Comparison of ENCODE assay signal across 8 cellular contexts in the genomic region with DNA sequence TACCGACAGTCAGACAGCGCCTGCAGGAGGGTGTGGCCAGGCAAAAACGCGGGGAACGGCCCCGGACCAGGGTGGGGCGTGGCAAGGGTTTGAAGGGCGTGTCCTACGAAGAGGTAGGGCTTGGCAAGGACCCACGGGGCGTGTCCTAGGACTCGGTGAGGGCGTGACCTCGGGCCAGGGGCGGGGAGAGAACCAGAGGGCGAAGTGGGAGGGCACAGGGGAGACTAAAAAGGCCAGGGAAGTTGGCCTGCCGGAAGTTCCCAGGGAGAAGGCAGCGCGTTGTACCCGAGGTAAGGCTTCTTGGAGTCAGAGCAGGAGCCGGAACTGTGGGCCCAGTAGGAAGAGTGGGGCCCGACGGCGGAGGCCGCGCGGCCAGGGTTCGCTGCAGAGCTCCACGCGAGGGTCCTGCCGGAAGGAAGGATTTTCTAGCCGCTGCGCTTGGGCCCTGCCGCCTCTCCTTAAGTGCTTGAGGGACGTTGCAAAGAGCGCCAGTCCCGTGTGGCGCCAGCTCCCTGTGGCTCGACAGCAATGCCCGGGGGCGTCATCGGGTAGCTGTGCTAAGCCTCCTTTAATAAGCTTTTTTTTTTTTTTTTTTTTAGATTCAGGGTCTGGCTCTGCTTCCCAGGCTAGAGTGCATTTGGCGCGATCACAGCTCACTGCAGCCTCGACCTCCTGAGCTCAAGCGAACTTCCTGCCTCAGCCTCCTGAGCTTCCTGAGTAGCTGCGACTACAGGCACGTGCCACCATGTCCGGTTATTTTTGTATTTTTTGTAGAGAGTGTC. TPM values are rescaled to one million over a fixed set of nuclear protein-coding genes. Genes with fewer than 3 reads are reported as not detected.
DNase-seq lines count a peak whose midpoint lies in the region; ATAC-seq, FAIRE-seq and TF ChIP-seq lines count a peak whose summit lies in the region.

A gene with protein sequence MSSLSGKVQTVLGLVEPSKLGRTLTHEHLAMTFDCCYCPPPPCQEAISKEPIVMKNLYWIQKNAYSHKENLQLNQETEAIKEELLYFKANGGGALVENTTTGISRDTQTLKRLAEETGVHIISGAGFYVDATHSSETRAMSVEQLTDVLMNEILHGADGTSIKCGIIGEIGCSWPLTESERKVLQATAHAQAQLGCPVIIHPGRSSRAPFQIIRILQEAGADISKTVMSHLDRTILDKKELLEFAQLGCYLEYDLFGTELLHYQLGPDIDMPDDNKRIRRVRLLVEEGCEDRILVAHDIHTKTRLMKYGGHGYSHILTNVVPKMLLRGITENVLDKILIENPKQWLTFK (plus strand): TSS at position 253 of the 782 bp plus-strand sequence. CDS start 47,375 bp downstream, outside the sequence.

- peak; percentile 46 for DNase-seq in AG09309 (ENCODE audit: low read depth)
- peak; percentile 77 for DNase-seq in NCI-H345 treated with DMSO at 0.1 percent for 48 hours (lab: John Stamatoyannopoulos, UW; ENCODE audit: unreplicated experiment)
- peak; percentile 95 for DNase-seq in activated CD4-positive, alpha-beta T cell treated with anti-CD3 and anti-CD28 coated beads for 1 hour
- DNase-seq in chondrocyte (ENCODE audit: low spot score) = peak; percentile 96
- peak; percentile 99 for DNase-seq in kidney
- DNase-seq in stimulated activated CD4-positive, alpha-beta T cell treated with anti-CD3 and anti-CD28 coated beads, Interleukin-15, amount 100 ng/mL, for 48 hours (ENCODE audit: low read depth in 2 of 2) = peak; percentile 98 to 99

- no peak for TF ChIP-seq CTCF in AG09309 (IDR thresholded peaks at IDR 0.05; ENCODE audit: control insufficient read depth, insufficient read depth, low read depth, low read length, missing control alignments)
- peak; percentile 18 for TF ChIP-seq CTCF in chondrocyte (IDR thresholded peaks at IDR 0.05)
- no peak for TF ChIP-seq CTCF in kidney (IDR thresholded peaks at IDR 0.05; ENCODE audit: borderline replicate concordance, extremely low read depth, insufficient read depth)

- H3K4me3 Mint-ChIP-seq in chondrocyte (ENCODE audit: unreplicated experiment) = peak within 1 kb of the TSS; percentile 84

- H3K4me1 Mint-ChIP-seq in chondrocyte (ENCODE audit: low read depth) = peaks cover 42% of the 10 kb centered on the region

- no peaks in the 10 kb centered on the region for H3K36me3 ChIP-seq in kidney (ENCODE audit: control insufficient read depth in 1 of 2, insufficient read depth in 2 of 2, low read length in 2 of 2)

- H3K9me3 Mint-ChIP-seq in chondrocyte (ENCODE audit: low read depth) = no peaks in the 10 kb centered on the region

- peak within 1 kb of the TSS; percentile 71 to 83 for H3K27ac ChIP-seq in kidney (ENCODE audit: low read depth in 2 of 2, low read length in 2 of 2)

- peaks cover 14% of the 10 kb centered on the region for H3K27me3 Mint-ChIP-seq in chondrocyte (ENCODE audit: low read depth)

- peaks cover 2 to 13% of the 10 kb centered on the region in 2 donors for H3K4me1 ChIP-seq in kidney (ENCODE audit: control insufficient read depth in 1 of 2, insufficient read depth in 1 of 2, low read depth in 1 of 2, low read length in 2 of 2)

- H3K4me3 ChIP-seq in AG09309 (ENCODE audit: control insufficient read depth, low read depth, low read length) (peak within 1 kb of the TSS; percentile 56), kidney (ENCODE audit: low read length in 2 of 2) (peak within 1 kb of the TSS; percentile 81 to 83)

- H3K9me3 ChIP-seq in kidney (ENCODE audit: control insufficient read depth in 1 of 2, low read length in 2 of 2) = no peaks in the 10 kb centered on the region

- FAIRE-seq in kidney (lab: Jason Lieb, UNC) = peak; percentile 97

- peaks cover 1% of the 10 kb centered on the region for H3K36me3 Mint-ChIP-seq in chondrocyte (ENCODE audit: low read depth)

- ATAC-seq in GM19025 (IDR thresholded peaks at IDR 0.05; ENCODE audit: low read depth, unreplicated experiment) (peak; percentile 97), HG03196 (IDR thresholded peaks at IDR 0.05; ENCODE audit: unreplicated experiment) (peak; percentile 98)

- peak within 1 kb of the TSS; percentile 95 for H3K27ac Mint-ChIP-seq in chondrocyte (ENCODE audit: unreplicated experiment)

- intact Hi-C loops in kidney (cut with DNase I) = no loop called here

- peak within 1 kb of the TSS; percentile 64 to 81 for H3K9ac ChIP-seq in kidney (ENCODE audit: low read length in 2 of 2)

RNA-seq across cellular contexts. Expression of the gene that starts here (rescaled TPM):
- total RNA-seq in chondrocyte = 3.9 to 11.7 TPM (median 10.4 TPM) in 3 replicates
- total RNA-seq in kidney = 22.2 TPM
- polyA plus RNA-seq in kidney (ENCODE audit: insufficient read depth, low read depth, low replicate concordance) = 16.2 TPM

Comparison
In these comparisons a context has a peak if more than half of its experiments do, and no peak if none do; other contexts are left out.
1. Peak in every context shown above with its lines: DNase-seq, ATAC-seq, H3K4me3 ChIP-seq and H3K27ac ChIP-seq.
2. DNase-seq: peak in every context shown above with its lines; median percentile 99 in kidney; 98 in stimulated activated CD4-positive, alpha-beta T cell treated with anti-CD3 and anti-CD28 coated beads, Interleukin-15, amount 100 ng/mL, for 48 hours; 96 in chondrocyte; 95 in activated CD4-positive, alpha-beta T cell treated with anti-CD3 and anti-CD28 coated beads for 1 hour; 77 in NCI-H345 treated with DMSO at 0.1 percent for 48 hours; 46 in AG09309.